35 cellular contexts compared by ENCODE assay signal in the genomic region with DNA sequence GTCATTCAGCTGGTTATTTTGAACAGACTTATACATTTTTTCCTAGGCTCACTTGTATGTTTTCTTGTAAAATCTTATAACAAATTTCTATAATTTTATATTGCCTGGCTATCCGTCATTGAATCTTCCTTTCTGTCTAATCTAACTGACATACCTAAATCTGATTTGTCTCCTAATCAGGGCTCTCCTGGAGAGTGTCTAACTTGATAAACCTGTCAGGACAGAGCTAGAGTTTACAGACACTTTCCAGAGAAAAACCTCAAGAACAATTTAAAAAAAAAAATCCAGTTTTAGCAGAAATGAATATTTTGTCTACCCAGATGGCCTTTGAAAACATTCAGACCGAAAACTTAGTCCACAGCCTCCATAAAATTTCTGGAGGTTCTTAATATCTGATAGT.
"Had no signal": no experiment of that assay in that cellular context is flagged by ENCODE, and none has a peak within 500 bp of the region (broad histone marks: within the 10 kb centered on the region; RNA-seq: fewer than 3 reads in every experiment).

No MANE protein-coding gene starts in this region.

- H3K36me3 ChIP-seq: MG63 had no signal

- H3K9ac ChIP-seq: KMS-11 had no signal

- H3K4me3 ChIP-seq: MG63 had no signal

- H3K27me3 ChIP-seq: MG63 had no signal

- H3K27ac ChIP-seq: KMS-11 had no signal

- H3K9me3 ChIP-seq: MG63 had no signal

- H3K4me2 ChIP-seq: KMS-11 had no signal

- DNase-seq: Karpas-422, Kasumi-1, KBM-7, KG1, MG63, MM.1S, NCI-H1048, NCI-H1092, NCI-H1092 treated with DMSO at 0.1 percent for 48 hours, NCI-H1105, NCI-H1105 treated with DMSO at 0.1 percent for 48 hours, NCI-H1417, NCI-H1417 treated with DMSO at 0.1 percent for 48 hours, NCI-H1436, NCI-H1436 treated with DMSO at 0.1 percent for 48 hours, NCI-H146, NCI-H1694, NCI-H1694 treated with DMSO at 0.1 percent for 48 hours, NCI-H187, NCI-H187 treated with DMSO at 0.1 percent for 48 hours, NCI-H1930, NCI-H2029, NCI-H2029 treated with DMSO at 0.1 percent for 48 hours, NCI-H2081, NCI-H2081 treated with DMSO at 0.1 percent for 48 hours, NCI-H2107, NCI-H2171, NCI-H2171 treated with DMSO at 0.1 percent for 48 hours, NCI-H2227 treated with DMSO at 0.1 percent for 48 hours, NCI-H226, NCI-H345, NCI-H446, NCI-H446 treated with DMSO at 0.1 percent for 48 hours, NCI-H510A had no signal
